In genomic region chr1:54763814-54764131, GRCh38 we compare ENCODE assay signal across 8 cellular contexts. TPM values are rescaled to one million over a fixed set of nuclear protein-coding genes. Genes with fewer than 3 reads are reported as not detected.
A peak's percentile ranks its signal among the peaks of the same experiment; 100 is the strongest.
DNase-seq lines count a peak whose midpoint lies in the region; ATAC-seq and TF ChIP-seq lines count a peak whose summit lies in the region.

No MANE protein-coding gene starts in this region.

- H3K4me1 ChIP-seq in CD4-positive, alpha-beta memory T cell (ENCODE audit: insufficient read depth, low read length) = peaks cover 11% of the 10 kb centered on the region
- peaks cover 16% of the 10 kb centered on the region for H3K4me1 ChIP-seq in Loucy (ENCODE audit: insufficient read depth, low read length, poor library complexity, severe bottlenecking)

- H3K79me2 ChIP-seq in Loucy (ENCODE audit: insufficient read depth, low read length) = peaks cover 17% of the 10 kb centered on the region

- no peak for ATAC-seq in naive thymus-derived CD8-positive, alpha-beta T cell
- ATAC-seq in HG03571 (IDR thresholded peaks at IDR 0.05; ENCODE audit: unreplicated experiment) = no peak
- ATAC-seq in GM18505 (IDR thresholded peaks at IDR 0.05; ENCODE audit: unreplicated experiment) = no peak

- peak overlapping the region; percentile 92 to 100 for H3K4me3 ChIP-seq in CD4-positive, alpha-beta memory T cell (ENCODE audit: low read length in 2 of 2)
- H3K4me3 ChIP-seq in Loucy (ENCODE audit: low read length, poor library complexity, severe bottlenecking) = peak overlapping the region; percentile 89

- H3K36me3 Mint-ChIP-seq in CD4-positive, alpha-beta memory T cell = peaks cover 0 to 10% of the 10 kb centered on the region in 2 donors
- peaks cover 1% of the 10 kb centered on the region for H3K36me3 Mint-ChIP-seq in chondrocyte (ENCODE audit: low read depth)
- H3K36me3 Mint-ChIP-seq in naive thymus-derived CD8-positive, alpha-beta T cell = peaks cover 0 to 2% (median 2%) of the 10 kb centered on the region in 3 donors

- H3K27ac Mint-ChIP-seq in CD4-positive, alpha-beta memory T cell = peak overlapping the region; percentile 68 to 97 (median 91)
- H3K27ac Mint-ChIP-seq in chondrocyte (ENCODE audit: unreplicated experiment) = peak overlapping the region; percentile 97
- peak overlapping the region; percentile 37 to 98 (median 94) for H3K27ac Mint-ChIP-seq in naive thymus-derived CD8-positive, alpha-beta T cell

- intact Hi-C loops in CD4-positive, alpha-beta memory T cell (cut with micrococcal nuclease) = loop anchor here (1.0 to 2.0 kb wide), 5 partner anchors 37 to 925 kb away; partner anchors contain the start of genes LRRC42, NDC1, TCEANC2 and TMEM59

- no peaks in the 10 kb centered on the region for H4K20me1 ChIP-seq in Loucy (ENCODE audit: insufficient read depth, low read length, poor library complexity, severe bottlenecking)

- H3K4me2 ChIP-seq in Loucy (ENCODE audit: low read depth, low read length, poor library complexity, severe bottlenecking) = peak overlapping the region; percentile 93

- peak overlapping the region; percentile 71 for H3K27ac ChIP-seq in CD4-positive, alpha-beta memory T cell (ENCODE audit: low read depth, low read length)

- no peaks in the 10 kb centered on the region for H3K9me2 ChIP-seq in Loucy (replicated peaks; ENCODE audit: low read depth, low read length)

- no peaks in the 10 kb centered on the region for H3K36me3 ChIP-seq in CD4-positive, alpha-beta memory T cell (ENCODE audit: insufficient read depth, low read length)
- H3K36me3 ChIP-seq in Loucy (ENCODE audit: insufficient read depth, low read length) = no peaks in the 10 kb centered on the region

- CTCF ChIA-PET in CD4-positive, alpha-beta memory T cell (lab: Charles Lee; ENCODE audit: partially characterized antibody) = interaction anchor here (1.0 to 1.7 kb wide), 2 partner anchors 37 to 49 kb away, joined by 3 to 4 read pairs; partner anchors contain the start of gene TTC22

- H3F3A ChIP-seq in Loucy (ENCODE audit: low read depth) = no peaks in the 10 kb centered on the region

- H3K9me3 ChIP-seq in CD4-positive, alpha-beta memory T cell (ENCODE audit: control insufficient read depth in 1 of 2, low read length in 2 of 2) = no peaks in the 10 kb centered on the region
- no peaks in the 10 kb centered on the region for H3K9me3 ChIP-seq in Loucy (ENCODE audit: insufficient read depth, low read depth, low read length)

- POLR2A ChIA-PET in CD4-positive, alpha-beta memory T cell (lab: Charles Lee; ENCODE audit: partially characterized antibody) = interaction anchor here (2.1 to 3.4 kb wide), 3 partner anchors 37 to 710 kb away, joined by 7 to 24 read pairs (median 13); partner anchors contain the start of genes TCEANC2, TMEM59, TTC22 and TTC4
- POLR2A ChIA-PET in naive thymus-derived CD8-positive, alpha-beta T cell (lab: Charles Lee) = interaction anchor here (2.2 kb wide), 1 partner anchor 48 kb away, joined by 7 read pairs; the partner anchor contains the start of gene TTC4

- DNase-seq in CD4-positive, alpha-beta memory T cell = no peak
- no peak for DNase-seq in chondrocyte (ENCODE audit: low spot score)
- DNase-seq in naive thymus-derived CD8-positive, alpha-beta T cell = peak in 2 of 10 donors; percentile 4 to 8
- DNase-seq in EL = no peak
- DNase-seq in NCI-H1694 (lab: John Stamatoyannopoulos, UW) = no peak

- peak overlapping the region; percentile 92 to 98 (median 94) for H3K4me3 Mint-ChIP-seq in CD4-positive, alpha-beta memory T cell
- peak overlapping the region; percentile 93 for H3K4me3 Mint-ChIP-seq in chondrocyte (ENCODE audit: unreplicated experiment)
- H3K4me3 Mint-ChIP-seq in naive thymus-derived CD8-positive, alpha-beta T cell = peak overlapping the region; percentile 90 to 99 (median 96)

- H3K27me3 ChIP-seq in CD4-positive, alpha-beta memory T cell (ENCODE audit: insufficient read depth, low read length) = no peaks in the 10 kb centered on the region
- no peaks in the 10 kb centered on the region for H3K27me3 ChIP-seq in Loucy (ENCODE audit: insufficient read depth, low read length, poor library complexity, severe bottlenecking)

- TF ChIP-seq CTCF in Loucy (conservative IDR thresholded peaks at IDR 0.05; ENCODE audit: low read length) (no peak), chondrocyte (IDR thresholded peaks at IDR 0.05) (no peak)

- H2AFZ ChIP-seq in Loucy (ENCODE audit: low read length) = peak overlapping the region; percentile 92

- peaks cover 0 to 2% (median 0%) of the 10 kb centered on the region in 8 donors for H3K9me3 Mint-ChIP-seq in CD4-positive, alpha-beta memory T cell
- no peaks in the 10 kb centered on the region for H3K9me3 Mint-ChIP-seq in chondrocyte (ENCODE audit: low read depth)
- no peaks in the 10 kb centered on the region for H3K9me3 Mint-ChIP-seq in naive thymus-derived CD8-positive, alpha-beta T cell

- H3K9ac ChIP-seq in Loucy (ENCODE audit: low read depth, low read length, poor library complexity, severe bottlenecking) = peak overlapping the region; percentile 88

- no peak for TF ChIP-seq POLR2A in GM18505 (IDR thresholded peaks at IDR 0.05; ENCODE audit: borderline replicate concordance, extremely low read depth, insufficient read depth, insufficient read length)

- H3K4me1 Mint-ChIP-seq in CD4-positive, alpha-beta memory T cell = peaks cover 8 to 27% (median 19%) of the 10 kb centered on the region in 4 donors
- H3K4me1 Mint-ChIP-seq in chondrocyte (ENCODE audit: low read depth) = peaks cover 16% of the 10 kb centered on the region
- peaks cover 15 to 40% (median 30%) of the 10 kb centered on the region in 4 donors for H3K4me1 Mint-ChIP-seq in naive thymus-derived CD8-positive, alpha-beta T cell

- H3K27me3 Mint-ChIP-seq in CD4-positive, alpha-beta memory T cell = no peaks in the 10 kb centered on the region
- H3K27me3 Mint-ChIP-seq in chondrocyte (ENCODE audit: low read depth) = peaks cover 7% of the 10 kb centered on the region
- H3K27me3 Mint-ChIP-seq in naive thymus-derived CD8-positive, alpha-beta T cell = no peaks in the 10 kb centered on the region

RNA-seq across cellular contexts. Expression of gene PARS2, which starts 0.6 kb away (rescaled TPM):
- total RNA-seq in CD4-positive, alpha-beta memory T cell = 1 to 10 TPM; 5.0 to 6.0 TPM
- polyA plus RNA-seq in CD4-positive, alpha-beta memory T cell = 1 to 10 TPM in 1 of 2 donors, under 1 TPM in 1; 0.42 to 4.0 TPM
- 3.2 to 4.2 TPM (median 4.0 TPM) in 3 replicates for total RNA-seq in chondrocyte
- 1 to 10 TPM; 3.2 to 3.3 TPM for total RNA-seq in naive thymus-derived CD8-positive, alpha-beta T cell
- 1 to 10 TPM; 1.0 to 4.1 (median 2.5) TPM for polyA plus RNA-seq in naive thymus-derived CD8-positive, alpha-beta T cell

RNA-seq across cellular contexts. Expression of gene TTC22, which starts 37.4 kb away (rescaled TPM):
- 10 to 100 TPM; 18.6 to 19.0 TPM for total RNA-seq in CD4-positive, alpha-beta memory T cell
- polyA plus RNA-seq in CD4-positive, alpha-beta memory T cell = 1 to 10 TPM; 1.4 to 5.5 TPM
- total RNA-seq in chondrocyte = not detected in 3 replicates
- total RNA-seq in naive thymus-derived CD8-positive, alpha-beta T cell = 10 to 100 TPM; 10.8 to 12.6 TPM
- polyA plus RNA-seq in naive thymus-derived CD8-positive, alpha-beta T cell = 1 to 10 TPM; 1.7 to 3.2 (median 2.9) TPM

RNA-seq across cellular contexts. Expression of gene TTC4, which starts 48.1 kb away (rescaled TPM):
- total RNA-seq in CD4-positive, alpha-beta memory T cell = 10 to 100 TPM; 20.0 to 24.5 TPM
- 10 to 100 TPM; 21.5 to 24.4 TPM for polyA plus RNA-seq in CD4-positive, alpha-beta memory T cell
- total RNA-seq in chondrocyte = 12.6 to 14.7 TPM (median 12.7 TPM) in 3 replicates
- total RNA-seq in naive thymus-derived CD8-positive, alpha-beta T cell = 10 to 100 TPM; 22.4 to 23.0 TPM
- 10 to 100 TPM; 18.7 to 23.2 (median 22.6) TPM for polyA plus RNA-seq in naive thymus-derived CD8-positive, alpha-beta T cell

Comparison
In these comparisons a context has a peak if more than half of its experiments do, and no peak if none do; other contexts are left out.
1. RNA of gene TTC22, which starts 37.4 kb away (total RNA-seq): 18.6 to 19.0 TPM in CD4-positive, alpha-beta memory T cell and 10.8 to 12.6 TPM in naive thymus-derived CD8-positive, alpha-beta T cell; not detected in chondrocyte; every median in the first group is over 10 times any median in the second.
2. Peak in every context shown above with its lines, with median percentiles within 50 percentile points of each other: H3K27ac Mint-ChIP-seq and H3K4me3 Mint-ChIP-seq.